8 cellular contexts compared by ENCODE assay signal in genomic region chr6:138988469-138988834, GRCh38. TPM values are rescaled to one million over a fixed set of nuclear protein-coding genes. Genes with fewer than 3 reads are reported as not detected.
DNase-seq lines count a peak whose midpoint lies in the region; ATAC-seq and TF ChIP-seq lines count a peak whose summit lies in the region.

No MANE protein-coding gene starts in this region.

- H3K4me1 Mint-ChIP-seq in endothelial cell (ENCODE audit: unreplicated experiment) (peaks cover 20% of the 10 kb centered on the region), progenitor cell of endocrine pancreas (ENCODE audit: low read depth) (peaks cover 33% of the 10 kb centered on the region)

- H3K4me2 ChIP-seq in OCI-LY1 (ENCODE audit: low read length) = peak overlapping the region; percentile 92

- no peaks in the 10 kb centered on the region for H3K9me3 ChIP-seq in OCI-LY1 (ENCODE audit: low read length)

- H3K9me3 Mint-ChIP-seq in endothelial cell (ENCODE audit: unreplicated experiment) (no peaks in the 10 kb centered on the region), progenitor cell of endocrine pancreas (ENCODE audit: low read depth) (no peaks in the 10 kb centered on the region)

- peaks cover 5% of the 10 kb centered on the region; the same call in 1 of the 2 replicates for H3K79me2 ChIP-seq in OCI-LY1 (ENCODE audit: insufficient read depth, low read length)

- no peak overlapping the region for H3K27ac ChIP-seq in OCI-LY1 (ENCODE audit: low read depth, low read length, poor library complexity, severe bottlenecking)

- H3K9me2 ChIP-seq in OCI-LY1 (ENCODE audit: low read depth, low read length) = no peaks in the 10 kb centered on the region

- H3K27me3 Mint-ChIP-seq in endothelial cell (ENCODE audit: unreplicated experiment) = peaks cover 10% of the 10 kb centered on the region
- peaks cover 19% of the 10 kb centered on the region for H3K27me3 Mint-ChIP-seq in progenitor cell of endocrine pancreas

- H4K20me1 ChIP-seq in OCI-LY1 (ENCODE audit: insufficient read depth, low read length) = 0 out of 2 replicates have a peak, but pooled peaks cover 3% of the 10 kb centered on the region

- peak overlapping the region; percentile 95 for H3K27ac Mint-ChIP-seq in endothelial cell (ENCODE audit: unreplicated experiment)
- H3K27ac Mint-ChIP-seq in progenitor cell of endocrine pancreas = peak overlapping the region; percentile 94

- peak overlapping the region; percentile 37; the same call in 1 of the 2 replicates for H3K9ac ChIP-seq in OCI-LY1 (ENCODE audit: low read length)

- no peaks in the 10 kb centered on the region for H3F3A ChIP-seq in OCI-LY1 (ENCODE audit: insufficient read depth, low read length)

- TF ChIP-seq CTCF in OCI-LY1 (IDR thresholded peaks at IDR 0.05; ENCODE audit: low read length) (no peak), endothelial cell (IDR thresholded peaks at IDR 0.05; ENCODE audit: unreplicated experiment) (peak; percentile 44), progenitor cell of endocrine pancreas (IDR thresholded peaks at IDR 0.05; ENCODE audit: unreplicated experiment) (peak; percentile 2)

- peaks cover 35% of the 10 kb centered on the region for H3K4me1 ChIP-seq in OCI-LY1 (ENCODE audit: insufficient read depth, low read length, severe bottlenecking)

- H3K36me3 Mint-ChIP-seq in endothelial cell (ENCODE audit: low read depth, unreplicated experiment) (no peaks in the 10 kb centered on the region), progenitor cell of endocrine pancreas (ENCODE audit: insufficient read depth) (no peaks in the 10 kb centered on the region)

- no peaks in the 10 kb centered on the region for H3K36me3 ChIP-seq in OCI-LY1 (ENCODE audit: insufficient read depth, low read length)

- H3K4me3 ChIP-seq in OCI-LY1 (ENCODE audit: low read depth, low read length, poor library complexity, severe bottlenecking) = peak overlapping the region; percentile 85

- H3K4me3 Mint-ChIP-seq in endothelial cell (ENCODE audit: unreplicated experiment) (peak overlapping the region; percentile 92), progenitor cell of endocrine pancreas (ENCODE audit: low read depth) (peak overlapping the region; percentile 87)

- H2AFZ ChIP-seq in OCI-LY1 (ENCODE audit: low read length) = 0 out of 2 replicates have a peak overlapping the region, but pooled peaks have one; percentile 39

- H3K27me3 ChIP-seq in OCI-LY1 (ENCODE audit: insufficient read depth, low read length) = no peaks in the 10 kb centered on the region

- ATAC-seq in HG02623 (IDR thresholded peaks at IDR 0.05; ENCODE audit: unreplicated experiment) = peak; percentile 2
- no peak for ATAC-seq in HG03521 (IDR thresholded peaks at IDR 0.05; ENCODE audit: unreplicated experiment)

- DNase-seq in NCI-H2029 treated with DMSO at 0.1 percent for 48 hours (lab: John Stamatoyannopoulos, UW) (peak; percentile 45), NCI-H2029 (lab: John Stamatoyannopoulos, UW) (no peak), endothelial cell (ENCODE audit: low spot score) (no peak), progenitor cell of endocrine pancreas (ENCODE audit: low spot score, unreplicated experiment) (no peak), glomerular visceral epithelial cell (ENCODE audit: extremely low spot score) (no peak)

RNA-seq across cellular contexts. Expression of gene REPS1, which starts 0.4 kb away (rescaled TPM):
- total RNA-seq in endothelial cell (ENCODE audit: unreplicated experiment) (50.4 TPM), progenitor cell of endocrine pancreas (60.3 and 64.3 TPM in 2 replicates)

RNA-seq across cellular contexts. Expression of gene ABRACL, which starts 40.1 kb away (rescaled TPM):
- total RNA-seq in endothelial cell (ENCODE audit: unreplicated experiment) (117 TPM), progenitor cell of endocrine pancreas (71.6 and 80.1 TPM in 2 replicates)
